Comparison of ENCODE assay signal across 7 cellular contexts in the genomic region with DNA sequence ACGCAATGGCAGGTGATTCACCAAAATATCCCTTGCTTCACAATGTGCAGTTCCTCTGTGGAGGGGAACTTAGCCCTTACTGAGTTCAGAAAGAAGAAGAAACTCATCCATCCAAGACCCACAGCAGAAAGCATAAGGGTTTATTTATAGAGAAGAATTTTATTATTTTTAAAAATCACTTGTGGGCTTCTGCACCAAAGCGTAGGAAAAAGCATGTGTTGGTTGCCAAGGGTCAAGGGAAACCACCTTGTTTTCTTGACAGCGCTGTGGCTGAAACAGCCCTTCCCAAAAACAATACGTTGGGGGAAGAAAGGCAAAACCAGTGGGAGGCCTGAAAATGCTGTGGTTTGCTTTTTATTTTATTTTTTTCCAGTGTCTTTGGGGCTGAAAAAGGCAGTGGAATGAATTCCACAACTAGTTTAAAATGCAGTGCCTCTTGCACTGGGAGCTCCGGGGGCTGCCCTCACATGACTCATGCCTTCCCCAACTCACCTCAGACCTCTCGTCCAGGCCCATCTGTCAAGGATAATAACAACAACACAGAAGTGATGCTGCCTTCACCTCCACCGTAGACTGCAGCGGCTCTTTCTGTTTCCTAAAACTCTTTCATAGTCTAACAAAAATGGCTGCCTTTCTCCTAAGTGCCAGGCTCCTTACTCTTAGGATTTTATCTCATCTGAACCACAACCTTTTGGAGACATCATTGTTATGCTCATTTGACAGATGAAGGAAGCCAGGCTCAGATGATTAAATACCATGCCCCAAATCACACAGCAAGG.
DNase-seq lines count a peak whose midpoint lies in the region; ATAC-seq, FAIRE-seq and TF ChIP-seq lines count a peak whose summit lies in the region.

No MANE protein-coding gene starts in this region.

- no peaks in the 10 kb centered on the region for H3K36me3 ChIP-seq in adipocyte (ENCODE audit: control insufficient read depth, insufficient read depth, low read length, severe bottlenecking)
- H3K36me3 ChIP-seq in spleen = no peaks in the 10 kb centered on the region

- no peak for TF ChIP-seq POLR2A in spleen (IDR thresholded peaks at IDR 0.05)

- H3K9me3 ChIP-seq in adipocyte (ENCODE audit: control insufficient read depth, low read length) (no peaks in the 10 kb centered on the region), spleen (no peaks in the 10 kb centered on the region)

- WGBS in spleen, 5 donors = 34 to 47% (median 39%) methylated on average over 8 of the region's 8 CpGs

- no peaks in the 10 kb centered on the region for H3K27me3 ChIP-seq in adipocyte (replicated peaks; ENCODE audit: control insufficient read depth, insufficient read depth, low read length)
- no peaks in the 10 kb centered on the region for H3K27me3 ChIP-seq in spleen (replicated peaks in 1 of 7)

- H3K27ac ChIP-seq in spleen = peak overlapping the region in 5 of 8 donors; percentile 22 to 55 (median 38)

- TF ChIP-seq CTCF in spleen (IDR thresholded peaks at IDR 0.05 in 8 of 11, conservative IDR thresholded peaks at IDR 0.05 in 3 of 11) = no peak

- H3K4me1 ChIP-seq in adipocyte (ENCODE audit: control insufficient read depth, insufficient read depth, low read length) = peaks cover 10% of the 10 kb centered on the region
- peaks cover 7 to 58% (median 42%) of the 10 kb centered on the region in 6 donors for H3K4me1 ChIP-seq in spleen

- FAIRE-seq in HTR-8/SVneo (lab: Jason Lieb, UNC) = no peak

- peak; percentile 26 for DNase-seq in adipocyte (ENCODE audit: low read depth)
- no peak for DNase-seq in spleen
- no peak for DNase-seq in NCI-H748 treated with DMSO at 0.1 percent for 48 hours (lab: John Stamatoyannopoulos, UW)
- no peak for DNase-seq in HTR-8/SVneo (ENCODE audit: insufficient read length, low spot score)
- DNase-seq in DMS153 treated with DMSO at 0.1 percent for 48 hours (lab: John Stamatoyannopoulos, UW; ENCODE audit: unreplicated experiment) = no peak

- intact Hi-C loops in spleen (cut with DNase I; ENCODE audit: low total_unique reads) = no loop called here

- peak; percentile 56 for ATAC-seq in GM19395 (IDR thresholded peaks at IDR 0.05; ENCODE audit: unreplicated experiment)
- peak; percentile 57 for ATAC-seq in HG03045 (IDR thresholded peaks at IDR 0.05; ENCODE audit: unreplicated experiment)

- H3K9ac ChIP-seq in adipocyte (ENCODE audit: low read length) = no peak overlapping the region

- H3K4me3 ChIP-seq in adipocyte (ENCODE audit: low read length) (no peak overlapping the region), spleen (no peak overlapping the region)
